In genomic region chr13:77062097-77062496, GRCh38 we compare ENCODE assay signal across 1 cellular context.
TF ChIP-seq lines count a peak whose summit lies in the region.

No MANE protein-coding gene starts in this region.

TF ChIP-seq in HepG2, 621 proteins besides CTCF, POLR2A, EP300 and RAD21:
- TF ChIP-seq ARNT (IDR thresholded peaks at IDR 0.05) (no peak), THAP11 (CRISPR knock-in tag; IDR thresholded peaks at IDR 0.05) (no peak), ZNF652 (CRISPR knock-in tag; IDR thresholded peaks at IDR 0.05; ENCODE audit: borderline replicate concordance, low read depth) (no peak), ZNF782 (CRISPR knock-in tag; IDR thresholded peaks at IDR 0.05; ENCODE audit: borderline replicate concordance) (no peak), ZSCAN25 (CRISPR knock-in tag; IDR thresholded peaks at IDR 0.05) (no peak), ZNF878 (CRISPR knock-in tag; IDR thresholded peaks at IDR 0.05) (no peak), PAWR (CRISPR knock-in tag; IDR thresholded peaks at IDR 0.05; ENCODE audit: borderline replicate concordance) (no peak), E2F5 (CRISPR knock-in tag; conservative IDR thresholded peaks at IDR 0.05) (no peak), ZNF513 (CRISPR knock-in tag; conservative IDR thresholded peaks at IDR 0.05) (no peak), ZBTB38 (CRISPR knock-in tag; IDR thresholded peaks at IDR 0.05) (no peak), SNAI1 (CRISPR knock-in tag; IDR thresholded peaks at IDR 0.05; ENCODE audit: borderline replicate concordance) (no peak), ZBTB43 (CRISPR knock-in tag; conservative IDR thresholded peaks at IDR 0.05) (no peak), ZNF766 (CRISPR knock-in tag; IDR thresholded peaks at IDR 0.05; ENCODE audit: borderline replicate concordance) (no peak), GABPA (IDR thresholded peaks at IDR 0.05; ENCODE audit: low read depth, low read length) (no peak), GABPA (CRISPR knock-in tag; IDR thresholded peaks at IDR 0.05; ENCODE audit: low read depth) (no peak), SIN3B (IDR thresholded peaks at IDR 0.05; ENCODE audit: low read length) (no peak)
